Comparison of ENCODE assay signal across 8 cellular contexts in genomic region chr2:64768426-64769033, GRCh38.
DNase-seq lines count a peak whose midpoint lies in the region; ATAC-seq and TF ChIP-seq lines count a peak whose summit lies in the region.

No MANE protein-coding gene starts in this region.

- no peak for TF ChIP-seq CTCF in mammary epithelial cell (conservative IDR thresholded peaks at IDR 0.05 in 1 of 2, IDR thresholded peaks at IDR 0.05 in 1 of 2; ENCODE audit: extremely low read depth in 1 of 2, insufficient read depth in 1 of 2, low read depth in 1 of 2, low read length in 2 of 2)
- TF ChIP-seq CTCF in mucosa of descending colon (IDR thresholded peaks at IDR 0.05): no peak

- no peaks in the 10 kb centered on the region for H3K9me2 ChIP-seq in Karpas-422 (replicated peaks; ENCODE audit: insufficient read depth, low read length)

- H3K9me3 ChIP-seq in BLaER1 treated with 17β-estradiol and CSF1 and Interleukin-3, amounts not matched to agents 10 nM and 100 nM (replicated peaks in 1 of 11): peaks cover 0 to 3% (median 0%) of the 10 kb centered on the region in 11 experiments; a peak in 1 of 22 replicates
- H3K9me3 ChIP-seq in Karpas-422 (ENCODE audit: low read length) (no peaks in the 10 kb centered on the region), mammary epithelial cell (replicated peaks; ENCODE audit: insufficient read depth, low read length) (no peaks in the 10 kb centered on the region), mucosa of descending colon (no peaks in the 10 kb centered on the region)

- dilution Hi-C loops in mammary epithelial cell (cut with HindIII; ENCODE audit: low sequenced_read_pairs): no loop called here

- H3K36me3 ChIP-seq in BLaER1 treated with 17β-estradiol and CSF1 and Interleukin-3, amounts not matched to agents 10 nM and 100 nM: no peaks in the 10 kb centered on the region
- H3K36me3 ChIP-seq in Karpas-422 (ENCODE audit: insufficient read depth, low read length) (no peaks in the 10 kb centered on the region), mammary epithelial cell (ENCODE audit: insufficient read depth, low read length) (no peaks in the 10 kb centered on the region), mucosa of descending colon (ENCODE audit: low read depth) (no peaks in the 10 kb centered on the region)

- H3K27me3 ChIP-seq in BLaER1 treated with 17β-estradiol and CSF1 and Interleukin-3, amounts not matched to agents 10 nM and 100 nM: no peaks in the 10 kb centered on the region; a peak in 3 of 22 replicates
- H3K27me3 ChIP-seq in Karpas-422 (ENCODE audit: low read length) (no peaks in the 10 kb centered on the region), mammary epithelial cell (ENCODE audit: insufficient read depth, low read length) (no peaks in the 10 kb centered on the region)

- WGBS in mammary epithelial cell (ENCODE audit: low coverage, missing lambda C conversion rate): 37% methylated on average over 6 of the region's 8 CpGs

- H3K4me1 ChIP-seq in BLaER1 treated with 17β-estradiol and CSF1 and Interleukin-3, amounts not matched to agents 10 nM and 100 nM: peaks cover 21 to 43% (median 30%) of the 10 kb centered on the region in 10 experiments
- H3K4me1 ChIP-seq in Karpas-422 (ENCODE audit: low read length) (peaks cover 56% of the 10 kb centered on the region), mammary epithelial cell (ENCODE audit: insufficient read depth, low read length) (peaks cover 28% of the 10 kb centered on the region), mucosa of descending colon (ENCODE audit: low read depth) (peaks cover 11% of the 10 kb centered on the region)

- no peaks in the 10 kb centered on the region for H4K20me1 ChIP-seq in BLaER1 treated with 17β-estradiol and CSF1 and Interleukin-3, amounts not matched to agents 10 nM and 100 nM
- H4K20me1 ChIP-seq in Karpas-422 (ENCODE audit: insufficient read depth, low read depth, low read length) (no peaks in the 10 kb centered on the region), mammary epithelial cell (ENCODE audit: insufficient read depth, low read length) (no peaks in the 10 kb centered on the region)

- in situ Hi-C loops in mammary epithelial cell (cut with MboI; ENCODE audit: low sequenced_read_pairs in 2 of 2): no loop called here

- CTCF ChIA-PET in mammary epithelial cell (lab: Charles Lee; ENCODE audit: low non-redundant PET): no interaction called here

- intact Hi-C loops in mammary epithelial cell (cut with micrococcal nuclease): no loop called here
- intact Hi-C loops in mucosa of descending colon (cut with DNase I, micrococcal nuclease): no loop called here

- H3K9ac ChIP-seq in BLaER1 treated with 17β-estradiol and CSF1 and Interleukin-3, amounts not matched to agents 10 nM and 100 nM: peak overlapping the region; percentile 75 to 88 (median 82)
- H3K9ac ChIP-seq in Karpas-422 (ENCODE audit: low read length): peak overlapping the region; percentile 87
- peak overlapping the region; percentile 85 for H3K9ac ChIP-seq in mammary epithelial cell (ENCODE audit: insufficient read depth, low read length)

- peak; percentile 85 for DNase-seq in Karpas-422
- peak; percentile 48 for DNase-seq in mammary epithelial cell
- DNase-seq in mucosa of descending colon: peak in 1 of 3 donors; percentile 19
- DNase-seq in stimulated activated CD8-positive, alpha-beta memory T cell treated with anti-CD3 and anti-CD28 coated beads, Interleukin-4, amount 100 ng/mL, for 48 hours: no peak
- no peak for DNase-seq in cerebellar nuclear complex (lab: John Stamatoyannopoulos, UW)
- DNase-seq in kidney glomerular epithelial cell (lab: John Stamatoyannopoulos, UW): no peak
- no peak for DNase-seq in OCI-M2 (lab: John Stamatoyannopoulos, UW; ENCODE audit: unreplicated experiment)

- peak; percentile 2 for ATAC-seq in mucosa of descending colon

- H3K4me2 ChIP-seq in BLaER1 treated with 17β-estradiol and CSF1 and Interleukin-3, amounts not matched to agents 10 nM and 100 nM: peak overlapping the region; percentile 86 to 98 (median 95)
- peak overlapping the region; percentile 90 for H3K4me2 ChIP-seq in Karpas-422 (ENCODE audit: low read depth, low read length, poor library complexity, severe bottlenecking)
- peak overlapping the region; percentile 93 for H3K4me2 ChIP-seq in mammary epithelial cell (ENCODE audit: insufficient read depth, low read depth, low read length)

- H3K27ac ChIP-seq in BLaER1 treated with 17β-estradiol and CSF1 and Interleukin-3, amounts not matched to agents 10 nM and 100 nM: peak overlapping the region; percentile 52 to 82 (median 76)
- H3K27ac ChIP-seq in Karpas-422 (ENCODE audit: low read length) (peak overlapping the region; percentile 72), mammary epithelial cell (ENCODE audit: insufficient read depth, low read depth, low read length) (peak overlapping the region; percentile 86)

- no TSS peak for BruUV-seq in mammary epithelial cell (replicated peaks; lab: Mats Ljungman, UMichigan)

- H2AFZ ChIP-seq in Karpas-422 (ENCODE audit: low read length) (peak overlapping the region; percentile 78), mammary epithelial cell (ENCODE audit: low read depth, low read length) (peak overlapping the region; percentile 95)

- H3K79me2 ChIP-seq in Karpas-422 (ENCODE audit: low read length) (no peaks in the 10 kb centered on the region), mammary epithelial cell (ENCODE audit: insufficient read depth, low read length) (no peaks in the 10 kb centered on the region)

- peak overlapping the region; percentile 69 to 81 (median 76) for H3K4me3 ChIP-seq in BLaER1 treated with 17β-estradiol and CSF1 and Interleukin-3, amounts not matched to agents 10 nM and 100 nM
- H3K4me3 ChIP-seq in Karpas-422 (ENCODE audit: low read length) (peak overlapping the region; percentile 66), mammary epithelial cell (replicated peaks in 1 of 3; ENCODE audit: insufficient read depth in 1 of 3, low read depth in 2 of 3, low read length in 3 of 3) (peak overlapping the region; percentile 57 to 75 (median 67)), mucosa of descending colon (peak overlapping the region; percentile 43)

Comparison
In these comparisons a context has a peak if more than half of its experiments do, and no peak if none do; other contexts are left out.
1. DNase-seq: peak in Karpas-422 (single experiment) and mammary epithelial cell (single experiment); none in stimulated activated CD8-positive, alpha-beta memory T cell treated with anti-CD3 and anti-CD28 coated beads, Interleukin-4, amount 100 ng/mL, for 48 hours (single experiment), cerebellar nuclear complex (0 of 2), kidney glomerular epithelial cell (single experiment) and OCI-M2 (single experiment).
2. Peak in every context shown above with its lines, with median percentiles within 50 percentile points of each other: H3K27ac ChIP-seq, H3K4me2 ChIP-seq, H3K4me3 ChIP-seq and H3K9ac ChIP-seq.